In the genomic region with DNA sequence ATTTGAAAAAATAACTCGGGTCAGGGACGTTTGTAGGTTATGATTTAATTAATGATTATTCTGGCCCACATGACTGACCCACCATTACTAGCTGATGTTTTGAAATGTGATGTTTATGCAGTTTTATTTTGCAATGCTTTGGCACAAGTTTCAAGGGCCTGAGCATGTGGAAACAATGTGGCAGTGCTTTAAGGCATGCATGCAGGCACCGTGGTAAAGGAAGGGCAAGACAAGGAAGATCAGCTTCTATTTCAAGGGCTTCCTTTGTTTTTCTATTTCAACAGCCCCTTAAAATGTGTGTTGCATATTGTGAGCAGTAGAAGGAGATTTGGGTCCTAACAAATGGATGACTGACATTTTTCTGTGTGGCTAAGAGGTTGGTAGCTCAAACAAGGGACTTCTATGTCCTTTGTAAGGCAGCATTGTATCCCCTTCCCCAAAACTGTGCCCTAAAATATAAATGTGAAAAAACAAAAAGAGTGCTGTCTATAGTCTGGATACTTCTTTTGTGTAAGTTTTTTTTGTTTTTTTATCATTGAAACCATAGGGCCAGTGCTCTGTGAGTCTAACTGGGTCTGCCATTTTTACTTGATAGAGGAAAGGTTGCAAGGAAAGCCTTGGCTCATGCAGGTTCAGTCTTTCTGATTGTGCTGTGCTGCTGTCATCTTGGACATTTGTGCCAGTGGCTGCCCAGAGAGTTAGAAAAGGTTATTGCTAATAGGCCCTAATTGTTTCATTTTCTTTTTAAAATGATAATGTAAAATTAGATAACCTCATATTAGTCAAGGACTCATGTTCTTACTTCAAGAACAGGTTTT, we compare ENCODE assay signal across 9 cellular contexts.
DNase-seq lines count a peak whose midpoint lies in the region; ATAC-seq, FAIRE-seq and TF ChIP-seq lines count a peak whose summit lies in the region.
"Had no signal": no experiment of that assay in that cellular context is flagged by ENCODE, and none has a peak within 500 bp of the region (broad histone marks: within the 10 kb centered on the region; RNA-seq: fewer than 3 reads in every experiment).

No MANE protein-coding gene starts in this region.

- peak; percentile 66 for DNase-seq in EH (ENCODE audit: low read depth)
- peak; percentile 35 for DNase-seq in SK-N-DZ (ENCODE audit: low spot score)
- peak; percentile 96 for DNase-seq in foreskin melanocyte
- DNase-seq in pancreas, result peak in 1 of 6 donors; percentile 31
- DNase-seq in DMS153 treated with DMSO at 0.1 percent for 48 hours (lab: John Stamatoyannopoulos, UW; ENCODE audit: unreplicated experiment), result no peak
- no peak for DNase-seq in NCI-H2227 (lab: John Stamatoyannopoulos, UW; ENCODE audit: unreplicated experiment)

- WGBS in pancreas, 2 donors, result 3 to 4% methylated on average over 3 of the region's 3 CpGs

- no peaks in the 10 kb centered on the region for H3K36me3 ChIP-seq in pancreas

- no peak for FAIRE-seq in pancreas (lab: Jason Lieb, UNC)

- H3K4me1 ChIP-seq in pancreas, result peaks cover 25 to 51% (median 28%) of the 10 kb centered on the region in 3 donors

- peak overlapping the region in 2 of 4 donors; percentile 2 to 13 for H3K4me3 ChIP-seq in pancreas

- peak overlapping the region; percentile 6 to 76 (median 52) for H3K27ac ChIP-seq in pancreas
- H3K27ac ChIP-seq: VCaP had no signal

- ATAC-seq in pancreas (peak; percentile 51 to 72 (median 60)), HG03520 (IDR thresholded peaks at IDR 0.05; ENCODE audit: unreplicated experiment) (no peak), HG02870 (IDR thresholded peaks at IDR 0.05; ENCODE audit: unreplicated experiment) (no peak)

- TF ChIP-seq CTCF in pancreas (IDR thresholded peaks at IDR 0.05), result no peak

- H3K27me3 ChIP-seq in pancreas, result no peaks in the 10 kb centered on the region

- H3K9me3 ChIP-seq in pancreas, result no peaks in the 10 kb centered on the region

- intact Hi-C loops in pancreas (cut with DNase I), result no loop called here

Comparison
In these comparisons a context has a peak if more than half of its experiments do, and no peak if none do; other contexts are left out.
1. DNase-seq: peak in EH (single experiment), SK-N-DZ (single experiment) and foreskin melanocyte (single experiment); none in DMS153 treated with DMSO at 0.1 percent for 48 hours (single experiment) and NCI-H2227 (single experiment).
2. ATAC-seq: peak in pancreas (4 of 4); none in HG03520 (single experiment) and HG02870 (single experiment).